Comparison of ENCODE assay signal across 9 cellular contexts in genomic region chr10:11147723-11148122, GRCh38.
DNase-seq lines count a peak whose midpoint lies in the region; ATAC-seq and TF ChIP-seq lines count a peak whose summit lies in the region.
"Had no signal": no experiment of that assay in that cellular context is flagged by ENCODE, and none has a peak within 500 bp of the region (broad histone marks: within the 10 kb centered on the region; RNA-seq: fewer than 3 reads in every experiment).

No MANE protein-coding gene starts in this region.

- TF ChIP-seq POLR2A in NB4 (IDR thresholded peaks at IDR 0.05; ENCODE audit: extremely low read depth, insufficient read length): no peak
- no peak for TF ChIP-seq POLR2A in stomach (IDR thresholded peaks at IDR 0.05)

- no peak overlapping the region for H3K4me3 ChIP-seq in NB4 (ENCODE audit: low read depth, low read length)
- H3K4me3 ChIP-seq in stomach: no peak overlapping the region

- TF ChIP-seq EP300 in stomach (IDR thresholded peaks at IDR 0.05): no peak

- peak overlapping the region in 3 of 5 donors; percentile 26 to 54 (median 30) for H3K27ac ChIP-seq in stomach
- H3K27ac ChIP-seq: KMS-11 had no signal

- H3K27ac Mint-ChIP-seq in effector memory CD8-positive, alpha-beta T cell: peak overlapping the region; percentile 98 to 99

- H3K4me3 Mint-ChIP-seq in activated T-cell treated with anti-CD3 and anti-CD28 coated beads, Interleukin-2, amount 50 U/mL, for 4 hours: peak overlapping the region; percentile 60
- H3K4me3 Mint-ChIP-seq in effector memory CD8-positive, alpha-beta T cell: peak overlapping the region; percentile 81 to 85

- no peak for ATAC-seq in activated T-cell treated with anti-CD3 and anti-CD28 coated beads, Interleukin-2, amount 50 U/mL, for 4 hours
- ATAC-seq in effector memory CD8-positive, alpha-beta T cell (replicated peaks): no peak

- TF ChIP-seq CTCF in NB4 (IDR thresholded peaks at IDR 0.05; ENCODE audit: low read depth, low read length) (no peak), stomach (IDR thresholded peaks at IDR 0.05) (no peak)

- no peaks in the 10 kb centered on the region for H3K9me3 Mint-ChIP-seq in activated T-cell treated with anti-CD3 and anti-CD28 coated beads, Interleukin-2, amount 50 U/mL, for 4 hours
- no peaks in the 10 kb centered on the region for H3K9me3 Mint-ChIP-seq in effector memory CD8-positive, alpha-beta T cell

- no peaks in the 10 kb centered on the region for H3K27me3 Mint-ChIP-seq in activated T-cell treated with anti-CD3 and anti-CD28 coated beads, Interleukin-2, amount 50 U/mL, for 4 hours (ENCODE audit: low read depth)
- no peaks in the 10 kb centered on the region for H3K27me3 Mint-ChIP-seq in effector memory CD8-positive, alpha-beta T cell

- no peak for DNase-seq in activated T-cell treated with anti-CD3 and anti-CD28 coated beads, Interleukin-2, amount 50 U/mL, for 4 hours
- no peak for DNase-seq in activated T-cell treated with anti-CD3 and anti-CD28 coated beads, Interleukin-2, amount 50 U/mL, for 1 hour
- DNase-seq in NB4 (ENCODE audit: low read depth) (peak; percentile 76), stomach (peak; percentile 35), mesenteric fat pad (ENCODE audit: low spot score) (no peak), iPS-NIHi7 (ENCODE audit: extremely low spot score) (no peak), RKO (ENCODE audit: low spot score) (no peak)
- no peak for DNase-seq in effector memory CD8-positive, alpha-beta T cell

- peaks cover 97% of the 10 kb centered on the region for H3K4me1 Mint-ChIP-seq in activated T-cell treated with anti-CD3 and anti-CD28 coated beads, Interleukin-2, amount 50 U/mL, for 4 hours (ENCODE audit: low read depth)
- peaks cover 83 to 95% of the 10 kb centered on the region in 2 donors for H3K4me1 Mint-ChIP-seq in effector memory CD8-positive, alpha-beta T cell (ENCODE audit: low read depth in 2 of 2)

- 33 to 48% (median 39%) methylated on average over 9 of the region's 9 CpGs for WGBS in stomach, 5 donors

- no peaks in the 10 kb centered on the region for H3K36me3 ChIP-seq in stomach

- peaks cover 0 to 73% (median 38%) of the 10 kb centered on the region in 4 donors for H3K4me1 ChIP-seq in stomach

- no peaks in the 10 kb centered on the region for H3K36me3 Mint-ChIP-seq in activated T-cell treated with anti-CD3 and anti-CD28 coated beads, Interleukin-2, amount 50 U/mL, for 4 hours (ENCODE audit: insufficient read depth)
- H3K36me3 Mint-ChIP-seq in effector memory CD8-positive, alpha-beta T cell (ENCODE audit: insufficient read depth): peaks cover 31% of the 10 kb centered on the region

- no peaks in the 10 kb centered on the region for H3K27me3 ChIP-seq in stomach

- intact Hi-C loops in stomach (cut with DNase I; ENCODE audit: low total_unique reads): no loop called here

- no peaks in the 10 kb centered on the region for H3K9me3 ChIP-seq in stomach

Comparison
In these comparisons a context has a peak if more than half of its experiments do, and no peak if none do; other contexts are left out.
1. DNase-seq: peak in NB4 (single experiment) and stomach (single experiment); none in activated T-cell treated with anti-CD3 and anti-CD28 coated beads, Interleukin-2, amount 50 U/mL, for 4 hours (single experiment), activated T-cell treated with anti-CD3 and anti-CD28 coated beads, Interleukin-2, amount 50 U/mL, for 1 hour (single experiment), effector memory CD8-positive, alpha-beta T cell (0 of 3), mesenteric fat pad (single experiment), iPS-NIHi7 (single experiment) and RKO (single experiment).